22 cellular contexts compared by ENCODE assay signal in the genomic region with DNA sequence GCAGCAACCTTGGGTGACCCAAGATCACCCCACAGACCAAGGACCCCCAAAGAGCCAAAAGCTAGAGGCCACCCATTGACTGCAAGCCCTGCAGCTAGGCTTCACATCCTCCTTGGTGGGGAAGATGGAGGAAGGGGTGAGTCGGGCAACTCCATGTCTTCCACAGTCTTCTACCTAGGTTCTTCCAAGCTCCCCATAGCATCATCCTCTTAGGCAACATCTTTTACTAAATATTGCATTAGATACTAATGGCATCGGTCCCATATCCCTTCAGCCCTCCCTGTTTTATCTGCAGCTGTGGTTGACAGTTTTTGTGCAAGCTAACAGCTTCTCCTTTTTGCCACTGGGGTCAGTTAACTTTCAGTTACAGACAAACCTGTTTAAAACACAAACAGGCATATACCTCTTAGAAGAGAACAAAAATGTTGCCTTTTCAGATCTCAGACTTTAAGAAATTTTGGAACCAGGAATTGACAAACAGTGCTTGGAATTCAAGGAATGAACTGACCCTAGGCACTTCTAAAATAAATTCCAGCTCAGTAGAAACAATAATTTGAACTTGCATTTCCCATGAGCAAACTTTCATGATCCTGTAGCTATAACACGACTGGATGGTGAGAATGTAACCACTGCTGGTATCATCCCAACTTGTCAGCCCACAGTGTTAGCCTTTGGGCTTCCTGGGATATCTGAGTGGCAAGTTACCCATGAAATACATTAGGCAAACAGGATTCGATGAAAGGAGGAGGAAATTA. TPM values are rescaled to one million over a fixed set of nuclear protein-coding genes. Genes with fewer than 3 reads are reported as not detected.
DNase-seq lines count a peak whose midpoint lies in the region; ATAC-seq, FAIRE-seq and TF ChIP-seq lines count a peak whose summit lies in the region.
"Had no signal": no experiment of that assay in that cellular context is flagged by ENCODE, and none has a peak within 500 bp of the region (broad histone marks: within the 10 kb centered on the region; RNA-seq: fewer than 3 reads in every experiment).

No MANE protein-coding gene starts in this region.

- H3K4me3 Mint-ChIP-seq in chondrocyte (ENCODE audit: unreplicated experiment) = no peak overlapping the region
- no peak overlapping the region for H3K4me3 Mint-ChIP-seq in stimulated activated effector memory CD8-positive, alpha-beta T cell treated with anti-CD3 and anti-CD28 coated beads, Interleukin-12 subunit alpha, Interleukin-12 subunit beta, amount 100 ng/mL, for 72 hours
- H3K4me3 Mint-ChIP-seq: activated naive CD4-positive, alpha-beta T cell treated with anti-CD3 and anti-CD28 coated beads for 36 hours; HFFc6 had no signal

- no peaks in the 10 kb centered on the region for H3K36me3 ChIP-seq in small intestine (ENCODE audit: control insufficient read depth in 2 of 2, insufficient read depth in 2 of 2, low read length in 2 of 2)

- H3K36me3 Mint-ChIP-seq in chondrocyte (ENCODE audit: low read depth) = no peaks in the 10 kb centered on the region
- H3K36me3 Mint-ChIP-seq in stimulated activated effector memory CD8-positive, alpha-beta T cell treated with anti-CD3 and anti-CD28 coated beads, Interleukin-12 subunit alpha, Interleukin-12 subunit beta, amount 100 ng/mL, for 72 hours = no peaks in the 10 kb centered on the region

- H3K27me3 Mint-ChIP-seq in chondrocyte (ENCODE audit: low read depth) = no peaks in the 10 kb centered on the region

- H3K4me1 Mint-ChIP-seq in chondrocyte (ENCODE audit: low read depth) = peaks cover 9% of the 10 kb centered on the region
- H3K4me1 Mint-ChIP-seq in stimulated activated effector memory CD8-positive, alpha-beta T cell treated with anti-CD3 and anti-CD28 coated beads, Interleukin-12 subunit alpha, Interleukin-12 subunit beta, amount 100 ng/mL, for 72 hours = peaks cover 22% of the 10 kb centered on the region

- H3K27me3 ChIP-seq in small intestine (ENCODE audit: control insufficient read depth in 2 of 2, insufficient read depth in 2 of 2, low read length in 2 of 2) = no peaks in the 10 kb centered on the region
- H3K27me3 ChIP-seq: body of pancreas, dorsolateral prefrontal cortex, hepatocyte had no signal

- H3K27ac ChIP-seq in small intestine (ENCODE audit: low read depth in 1 of 2, low read length in 1 of 2) = no peak overlapping the region
- H3K27ac ChIP-seq: body of pancreas, dorsolateral prefrontal cortex, hepatocyte had no signal

- DNase-seq in activated CD8-positive, alpha-beta memory T cell treated with anti-CD3 and anti-CD28 coated beads for 24 hours = peak; percentile 35
- no peak for DNase-seq in activated CD8-positive, alpha-beta memory T cell treated with anti-CD3 and anti-CD28 coated beads, Interleukin-2, amount 50 U/mL, for 48 hours
- DNase-seq in NOMO-1 treated with dmso at 0.1 percent for 144 hours (lab: John Stamatoyannopoulos, UW; ENCODE audit: unreplicated experiment) = peak; percentile 84
- no peak for DNase-seq in chondrocyte (ENCODE audit: low spot score)
- DNase-seq in stimulated activated effector memory CD8-positive, alpha-beta T cell treated with anti-CD3 and anti-CD28 coated beads, Interleukin-12 subunit alpha, Interleukin-12 subunit beta, amount 100 ng/mL, for 72 hours (ENCODE audit: low spot score in 2 of 2) = no peak
- no peak for DNase-seq in small intestine
- no peak for DNase-seq in NCI-H1694 (lab: John Stamatoyannopoulos, UW)
- no peak for DNase-seq in cerebellar nuclear complex (lab: John Stamatoyannopoulos, UW)
- DNase-seq: 8988T; activated naive CD4-positive, alpha-beta T cell treated with anti-CD3 and anti-CD28 coated beads for 36 hours; body of pancreas; Caco-2; dorsolateral prefrontal cortex; HFFc6; NCI-H2171; substantia nigra; SW 1271 had no signal

- H3K4me3 ChIP-seq in small intestine (ENCODE audit: low read depth in 1 of 2, low read length in 2 of 2) = no peak overlapping the region
- H3K4me3 ChIP-seq: body of pancreas, dorsolateral prefrontal cortex, hepatocyte had no signal

- no peak for TF ChIP-seq CTCF in chondrocyte (IDR thresholded peaks at IDR 0.05)

- H3K27ac Mint-ChIP-seq in chondrocyte (ENCODE audit: unreplicated experiment) = peak overlapping the region; percentile 1
- H3K27ac Mint-ChIP-seq in stimulated activated effector memory CD8-positive, alpha-beta T cell treated with anti-CD3 and anti-CD28 coated beads, Interleukin-12 subunit alpha, Interleukin-12 subunit beta, amount 100 ng/mL, for 72 hours = peak overlapping the region; percentile 20
- H3K27ac Mint-ChIP-seq: activated naive CD4-positive, alpha-beta T cell treated with anti-CD3 and anti-CD28 coated beads for 36 hours; HFFc6 had no signal

- ATAC-seq in stimulated activated effector memory CD8-positive, alpha-beta T cell treated with anti-CD3 and anti-CD28 coated beads, Interleukin-12 subunit alpha, Interleukin-12 subunit beta, amount 100 ng/mL, for 72 hours = no peak
- ATAC-seq: activated CD4-positive, CD25-positive, alpha-beta regulatory T cell treated with anti-CD3 and anti-CD28 coated beads, Interleukin-2, amount 50 U/mL, for 24 hours; body of pancreas; left lobe of liver had no signal

- H3K9me3 ChIP-seq in small intestine (ENCODE audit: control insufficient read depth, low read depth) = no peaks in the 10 kb centered on the region
- H3K9me3 ChIP-seq: body of pancreas, Caco-2 had no signal

- H3K9me3 Mint-ChIP-seq in chondrocyte (ENCODE audit: low read depth) = peaks cover 3% of the 10 kb centered on the region
- H3K9me3 Mint-ChIP-seq in stimulated activated effector memory CD8-positive, alpha-beta T cell treated with anti-CD3 and anti-CD28 coated beads, Interleukin-12 subunit alpha, Interleukin-12 subunit beta, amount 100 ng/mL, for 72 hours = no peaks in the 10 kb centered on the region

- no peaks in the 10 kb centered on the region for H3K4me1 ChIP-seq in small intestine (ENCODE audit: control insufficient read depth in 2 of 2, insufficient read depth in 1 of 2, low read depth in 1 of 2, low read length in 1 of 2)
- H3K4me1 ChIP-seq: body of pancreas had no signal

- FAIRE-seq in small intestine (lab: Jason Lieb, UNC) = no peak

- 59 to 63% (median 63%) methylated on average over 4 of the region's 4 CpGs for WGBS in small intestine, 3 donors

RNA-seq across cellular contexts. Expression of gene MSMB, which starts 33.9 kb away (rescaled TPM):
- not detected in 3 replicates for total RNA-seq in chondrocyte
- 10 to 100 TPM in 1 of 3 donors, under 1 TPM in 1, not detected in 1; 0.58 to 46.3 TPM for polyA plus RNA-seq in small intestine
- total RNA-seq: activated naive CD4-positive, alpha-beta T cell treated with anti-CD3 and anti-CD28 coated beads for 36 hours; body of pancreas; dorsolateral prefrontal cortex; left lobe of liver; myocyte; pulmonary artery endothelial cell had no signal

RNA-seq across cellular contexts. Expression of gene NCOA4, which starts 49.6 kb away (rescaled TPM):
- 89.0 to 122 TPM (median 90.2 TPM) in 3 replicates for total RNA-seq in chondrocyte
- polyA plus RNA-seq in small intestine = 100 to 1,000 TPM in 2 of 3 donors, 10 to 100 TPM in 1; 82.1 to 245 (median 236) TPM

Comparison
In these comparisons a context has a peak if more than half of its experiments do, and no peak if none do; other contexts are left out.
1. DNase-seq: peak in activated CD8-positive, alpha-beta memory T cell treated with anti-CD3 and anti-CD28 coated beads for 24 hours (single experiment) and NOMO-1 treated with dmso at 0.1 percent for 144 hours (single experiment); none in activated CD8-positive, alpha-beta memory T cell treated with anti-CD3 and anti-CD28 coated beads, Interleukin-2, amount 50 U/mL, for 48 hours (single experiment), chondrocyte (single experiment), stimulated activated effector memory CD8-positive, alpha-beta T cell treated with anti-CD3 and anti-CD28 coated beads, Interleukin-12 subunit alpha, Interleukin-12 subunit beta, amount 100 ng/mL, for 72 hours (0 of 2), small intestine (single experiment), NCI-H1694 (single experiment) and cerebellar nuclear complex (0 of 2).